2 cellular contexts compared by ENCODE assay signal in the genomic region with DNA sequence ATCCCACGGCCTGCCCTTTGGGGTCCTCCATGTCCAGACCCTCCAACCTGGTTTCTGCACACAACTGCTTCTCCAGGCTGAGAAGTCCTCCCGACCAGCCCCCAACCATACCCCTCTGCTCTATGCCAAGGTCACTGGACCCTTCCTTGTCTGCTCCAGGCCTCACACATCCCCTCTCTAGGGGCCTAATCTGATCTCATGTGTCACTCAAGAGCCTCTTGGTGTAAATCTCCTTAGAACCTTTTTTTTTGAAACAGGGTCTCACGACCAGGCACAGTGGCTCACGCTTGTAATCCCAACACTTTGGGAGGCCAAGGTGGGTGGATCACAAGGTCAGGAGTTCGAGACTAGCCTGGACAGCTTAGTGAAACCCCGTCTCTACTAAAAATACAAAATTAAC.
TF ChIP-seq lines count a peak whose summit lies in the region.

No MANE protein-coding gene starts in this region.

TF ChIP-seq in SK-N-SH, 30 proteins besides CTCF, POLR2A, EP300 and RAD21:
- TF ChIP-seq MEF2A (IDR thresholded peaks at IDR 0.05; ENCODE audit: borderline replicate concordance, low read depth) (no peak), SIN3A (IDR thresholded peaks at IDR 0.05; ENCODE audit: borderline replicate concordance, low read depth, low read length) (no peak), CHD2 (IDR thresholded peaks at IDR 0.05; ENCODE audit: low read length, partially characterized antibody) (no peak), GATA2 (CRISPR knock-in tag; IDR thresholded peaks at IDR 0.05) (no peak), FOXM1 (IDR thresholded peaks at IDR 0.05; ENCODE audit: low read depth) (no peak), TCF12 (IDR thresholded peaks at IDR 0.05) (no peak), NRF1 (IDR thresholded peaks at IDR 0.05; ENCODE audit: low read depth, low read length) (no peak), RCOR1 (IDR thresholded peaks at IDR 0.05; ENCODE audit: low read length) (no peak), ELF1 (IDR thresholded peaks at IDR 0.05) (no peak), POLR2AphosphoS5 (IDR thresholded peaks at IDR 0.05; ENCODE audit: low read depth, low read length) (no peak), FOXJ3 (CRISPR knock-in tag; IDR thresholded peaks at IDR 0.05) (no peak), JUND (IDR thresholded peaks at IDR 0.05) (no peak), SMC3 (IDR thresholded peaks at IDR 0.05; ENCODE audit: low read depth, low read length) (no peak), EZH2phosphoT487 (IDR thresholded peaks at IDR 0.05; ENCODE audit: borderline replicate concordance, low read depth) (no peak), NFIC (IDR thresholded peaks at IDR 0.05; ENCODE audit: borderline replicate concordance) (no peak)
- TF ChIP-seq, protein P1, sequence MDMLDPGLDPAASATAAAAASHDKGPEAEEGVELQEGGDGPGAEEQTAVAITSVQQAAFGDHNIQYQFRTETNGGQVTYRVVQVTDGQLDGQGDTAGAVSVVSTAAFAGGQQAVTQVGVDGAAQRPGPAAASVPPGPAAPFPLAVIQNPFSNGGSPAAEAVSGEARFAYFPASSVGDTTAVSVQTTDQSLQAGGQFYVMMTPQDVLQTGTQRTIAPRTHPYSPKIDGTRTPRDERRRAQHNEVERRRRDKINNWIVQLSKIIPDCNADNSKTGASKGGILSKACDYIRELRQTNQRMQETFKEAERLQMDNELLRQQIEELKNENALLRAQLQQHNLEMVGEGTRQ (IDR thresholded peaks at IDR 0.05; ENCODE audit: borderline replicate concordance, low read depth, low read length): no peak
- TF ChIP-seq, protein P2, sequence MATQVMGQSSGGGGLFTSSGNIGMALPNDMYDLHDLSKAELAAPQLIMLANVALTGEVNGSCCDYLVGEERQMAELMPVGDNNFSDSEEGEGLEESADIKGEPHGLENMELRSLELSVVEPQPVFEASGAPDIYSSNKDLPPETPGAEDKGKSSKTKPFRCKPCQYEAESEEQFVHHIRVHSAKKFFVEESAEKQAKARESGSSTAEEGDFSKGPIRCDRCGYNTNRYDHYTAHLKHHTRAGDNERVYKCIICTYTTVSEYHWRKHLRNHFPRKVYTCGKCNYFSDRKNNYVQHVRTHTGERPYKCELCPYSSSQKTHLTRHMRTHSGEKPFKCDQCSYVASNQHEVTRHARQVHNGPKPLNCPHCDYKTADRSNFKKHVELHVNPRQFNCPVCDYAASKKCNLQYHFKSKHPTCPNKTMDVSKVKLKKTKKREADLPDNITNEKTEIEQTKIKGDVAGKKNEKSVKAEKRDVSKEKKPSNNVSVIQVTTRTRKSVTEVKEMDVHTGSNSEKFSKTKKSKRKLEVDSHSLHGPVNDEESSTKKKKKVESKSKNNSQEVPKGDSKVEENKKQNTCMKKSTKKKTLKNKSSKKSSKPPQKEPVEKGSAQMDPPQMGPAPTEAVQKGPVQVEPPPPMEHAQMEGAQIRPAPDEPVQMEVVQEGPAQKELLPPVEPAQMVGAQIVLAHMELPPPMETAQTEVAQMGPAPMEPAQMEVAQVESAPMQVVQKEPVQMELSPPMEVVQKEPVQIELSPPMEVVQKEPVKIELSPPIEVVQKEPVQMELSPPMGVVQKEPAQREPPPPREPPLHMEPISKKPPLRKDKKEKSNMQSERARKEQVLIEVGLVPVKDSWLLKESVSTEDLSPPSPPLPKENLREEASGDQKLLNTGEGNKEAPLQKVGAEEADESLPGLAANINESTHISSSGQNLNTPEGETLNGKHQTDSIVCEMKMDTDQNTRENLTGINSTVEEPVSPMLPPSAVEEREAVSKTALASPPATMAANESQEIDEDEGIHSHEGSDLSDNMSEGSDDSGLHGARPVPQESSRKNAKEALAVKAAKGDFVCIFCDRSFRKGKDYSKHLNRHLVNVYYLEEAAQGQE (IDR thresholded peaks at IDR 0.05; ENCODE audit: low read depth, low read length): no peak
- TF ChIP-seq, protein P3, sequence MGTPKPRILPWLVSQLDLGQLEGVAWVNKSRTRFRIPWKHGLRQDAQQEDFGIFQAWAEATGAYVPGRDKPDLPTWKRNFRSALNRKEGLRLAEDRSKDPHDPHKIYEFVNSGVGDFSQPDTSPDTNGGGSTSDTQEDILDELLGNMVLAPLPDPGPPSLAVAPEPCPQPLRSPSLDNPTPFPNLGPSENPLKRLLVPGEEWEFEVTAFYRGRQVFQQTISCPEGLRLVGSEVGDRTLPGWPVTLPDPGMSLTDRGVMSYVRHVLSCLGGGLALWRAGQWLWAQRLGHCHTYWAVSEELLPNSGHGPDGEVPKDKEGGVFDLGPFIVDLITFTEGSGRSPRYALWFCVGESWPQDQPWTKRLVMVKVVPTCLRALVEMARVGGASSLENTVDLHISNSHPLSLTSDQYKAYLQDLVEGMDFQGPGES (IDR thresholded peaks at IDR 0.05; ENCODE audit: low read depth, low read length): no peak
- TF ChIP-seq, protein P4, sequence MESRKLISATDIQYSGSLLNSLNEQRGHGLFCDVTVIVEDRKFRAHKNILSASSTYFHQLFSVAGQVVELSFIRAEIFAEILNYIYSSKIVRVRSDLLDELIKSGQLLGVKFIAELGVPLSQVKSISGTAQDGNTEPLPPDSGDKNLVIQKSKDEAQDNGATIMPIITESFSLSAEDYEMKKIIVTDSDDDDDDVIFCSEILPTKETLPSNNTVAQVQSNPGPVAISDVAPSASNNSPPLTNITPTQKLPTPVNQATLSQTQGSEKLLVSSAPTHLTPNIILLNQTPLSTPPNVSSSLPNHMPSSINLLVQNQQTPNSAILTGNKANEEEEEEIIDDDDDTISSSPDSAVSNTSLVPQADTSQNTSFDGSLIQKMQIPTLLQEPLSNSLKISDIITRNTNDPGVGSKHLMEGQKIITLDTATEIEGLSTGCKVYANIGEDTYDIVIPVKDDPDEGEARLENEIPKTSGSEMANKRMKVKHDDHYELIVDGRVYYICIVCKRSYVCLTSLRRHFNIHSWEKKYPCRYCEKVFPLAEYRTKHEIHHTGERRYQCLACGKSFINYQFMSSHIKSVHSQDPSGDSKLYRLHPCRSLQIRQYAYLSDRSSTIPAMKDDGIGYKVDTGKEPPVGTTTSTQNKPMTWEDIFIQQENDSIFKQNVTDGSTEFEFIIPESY (IDR thresholded peaks at IDR 0.05; ENCODE audit: borderline replicate concordance, low read depth): no peak
- TF ChIP-seq, protein P5, sequence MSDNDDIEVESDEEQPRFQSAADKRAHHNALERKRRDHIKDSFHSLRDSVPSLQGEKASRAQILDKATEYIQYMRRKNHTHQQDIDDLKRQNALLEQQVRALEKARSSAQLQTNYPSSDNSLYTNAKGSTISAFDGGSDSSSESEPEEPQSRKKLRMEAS (IDR thresholded peaks at IDR 0.05; ENCODE audit: low read depth): no peak
TF ChIP-seq in SK-N-SH: peak in this region for 0.

TF ChIP-seq in SK-N-SH treated with all-trans-retinoic acid at 6 μM for 48 hours, 23 proteins besides CTCF, POLR2A, EP300 and RAD21:
- TF ChIP-seq CSDC2 (CRISPR knock-in tag; IDR thresholded peaks at IDR 0.05) (no peak), ZC3H10 (CRISPR knock-in tag; IDR thresholded peaks at IDR 0.05) (no peak), TCF4 (CRISPR knock-in tag; IDR thresholded peaks at IDR 0.05; ENCODE audit: borderline replicate concordance) (no peak)
